1 cellular context compared by ENCODE assay signal in the genomic region with DNA sequence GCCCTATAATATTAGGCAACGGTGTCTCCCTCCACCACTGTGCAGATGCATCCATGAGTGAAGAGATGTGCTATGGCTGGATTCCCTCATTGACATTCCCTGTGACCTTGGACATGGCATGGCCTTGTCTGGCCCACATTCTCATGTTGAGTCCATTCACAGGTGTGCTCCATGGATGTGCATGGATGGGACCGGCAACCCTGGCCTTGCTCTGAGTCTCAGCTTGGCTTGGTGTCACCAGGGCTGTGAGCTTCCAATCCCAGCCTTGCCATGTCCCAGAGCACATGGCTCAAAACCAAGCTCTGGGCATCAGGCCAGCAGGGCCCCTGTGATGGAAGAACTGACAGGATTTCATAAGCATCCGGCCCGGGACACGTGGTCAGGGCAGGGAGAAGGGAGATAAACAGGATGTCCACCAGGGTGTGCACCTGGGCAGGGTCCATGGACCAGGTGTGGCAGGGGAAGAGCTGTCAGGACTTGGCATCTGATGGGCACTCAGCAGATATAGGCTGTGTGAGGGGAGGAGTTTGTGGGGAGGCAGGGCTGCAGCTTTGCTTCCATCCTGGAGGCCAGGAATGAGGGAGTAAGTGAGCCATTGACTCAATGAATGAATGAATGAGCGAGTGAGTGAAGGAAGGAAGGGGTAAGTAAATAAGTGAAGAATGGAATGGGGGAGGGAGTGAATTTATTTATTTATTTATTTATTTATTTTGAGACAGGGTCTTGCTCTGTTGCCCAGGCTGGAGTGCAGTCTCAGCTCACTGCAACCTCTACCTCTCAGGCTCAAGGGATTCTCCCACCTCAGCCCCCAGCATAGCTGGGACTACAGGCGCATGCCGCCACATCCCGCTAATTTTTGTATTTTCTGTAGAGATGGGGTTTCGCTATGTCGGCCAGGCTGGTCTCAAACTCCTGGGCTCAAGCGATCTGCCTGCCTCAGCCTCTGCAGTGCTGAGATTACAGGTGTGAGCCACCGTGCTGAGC.
TF ChIP-seq lines count a peak whose summit lies in the region.

No MANE protein-coding gene starts in this region.

TF ChIP-seq in HepG2, 621 proteins besides CTCF, POLR2A, EP300 and RAD21 (continued from another document and continues in another):
- TF ChIP-seq MIER2 (CRISPR knock-in tag; IDR thresholded peaks at IDR 0.05) = peak; percentile 93
- TF ChIP-seq ZNF781 (CRISPR knock-in tag; IDR thresholded peaks at IDR 0.05; ENCODE audit: borderline replicate concordance, not compliant biosample characterization) = peak; percentile 98
- TF ChIP-seq NFIB (CRISPR knock-in tag; IDR thresholded peaks at IDR 0.05; ENCODE audit: borderline replicate concordance) = no peak
- no peak for TF ChIP-seq U2AF1 (optimal IDR thresholded peaks at IDR 0.05; ENCODE audit: low read depth, low read length)
- TF ChIP-seq ZBTB34 (CRISPR knock-in tag; IDR thresholded peaks at IDR 0.05) = peak; percentile 96
- TF ChIP-seq ATF7 (IDR thresholded peaks at IDR 0.05) = peak; percentile 32; the same call in 1 of the 2 replicates
- peak; percentile 96 for TF ChIP-seq ATF7 (CRISPR knock-in tag; IDR thresholded peaks at IDR 0.05)
- TF ChIP-seq SOX6 (IDR thresholded peaks at IDR 0.05) = no peak
- peak; percentile 96 for TF ChIP-seq SOX6 (CRISPR knock-in tag; IDR thresholded peaks at IDR 0.05)
- peak; percentile 79 for TF ChIP-seq BHLHE40 (IDR thresholded peaks at IDR 0.05; ENCODE audit: low read length)
- TF ChIP-seq ZNF644 (CRISPR knock-in tag; IDR thresholded peaks at IDR 0.05; ENCODE audit: low read depth) = peak; percentile 100
- peak; percentile 93; the same call in 1 of the 2 replicates for TF ChIP-seq ZNF558 (CRISPR knock-in tag; IDR thresholded peaks at IDR 0.05; ENCODE audit: borderline replicate concordance)
- TF ChIP-seq PAX8 (CRISPR knock-in tag; IDR thresholded peaks at IDR 0.05; ENCODE audit: borderline replicate concordance) = peak; percentile 91; the same call in 1 of the 2 replicates
- TF ChIP-seq SATB2 (CRISPR knock-in tag; IDR thresholded peaks at IDR 0.05) = no peak
- TF ChIP-seq SMARCE1 (IDR thresholded peaks at IDR 0.05; ENCODE audit: borderline replicate concordance) = no peak
- peak; percentile 95 for TF ChIP-seq HMG20A (CRISPR knock-in tag; IDR thresholded peaks at IDR 0.05; ENCODE audit: borderline replicate concordance)
- TF ChIP-seq ZNF282 (IDR thresholded peaks at IDR 0.05; ENCODE audit: partially characterized antibody) = no peak
- TF ChIP-seq, protein P1, sequence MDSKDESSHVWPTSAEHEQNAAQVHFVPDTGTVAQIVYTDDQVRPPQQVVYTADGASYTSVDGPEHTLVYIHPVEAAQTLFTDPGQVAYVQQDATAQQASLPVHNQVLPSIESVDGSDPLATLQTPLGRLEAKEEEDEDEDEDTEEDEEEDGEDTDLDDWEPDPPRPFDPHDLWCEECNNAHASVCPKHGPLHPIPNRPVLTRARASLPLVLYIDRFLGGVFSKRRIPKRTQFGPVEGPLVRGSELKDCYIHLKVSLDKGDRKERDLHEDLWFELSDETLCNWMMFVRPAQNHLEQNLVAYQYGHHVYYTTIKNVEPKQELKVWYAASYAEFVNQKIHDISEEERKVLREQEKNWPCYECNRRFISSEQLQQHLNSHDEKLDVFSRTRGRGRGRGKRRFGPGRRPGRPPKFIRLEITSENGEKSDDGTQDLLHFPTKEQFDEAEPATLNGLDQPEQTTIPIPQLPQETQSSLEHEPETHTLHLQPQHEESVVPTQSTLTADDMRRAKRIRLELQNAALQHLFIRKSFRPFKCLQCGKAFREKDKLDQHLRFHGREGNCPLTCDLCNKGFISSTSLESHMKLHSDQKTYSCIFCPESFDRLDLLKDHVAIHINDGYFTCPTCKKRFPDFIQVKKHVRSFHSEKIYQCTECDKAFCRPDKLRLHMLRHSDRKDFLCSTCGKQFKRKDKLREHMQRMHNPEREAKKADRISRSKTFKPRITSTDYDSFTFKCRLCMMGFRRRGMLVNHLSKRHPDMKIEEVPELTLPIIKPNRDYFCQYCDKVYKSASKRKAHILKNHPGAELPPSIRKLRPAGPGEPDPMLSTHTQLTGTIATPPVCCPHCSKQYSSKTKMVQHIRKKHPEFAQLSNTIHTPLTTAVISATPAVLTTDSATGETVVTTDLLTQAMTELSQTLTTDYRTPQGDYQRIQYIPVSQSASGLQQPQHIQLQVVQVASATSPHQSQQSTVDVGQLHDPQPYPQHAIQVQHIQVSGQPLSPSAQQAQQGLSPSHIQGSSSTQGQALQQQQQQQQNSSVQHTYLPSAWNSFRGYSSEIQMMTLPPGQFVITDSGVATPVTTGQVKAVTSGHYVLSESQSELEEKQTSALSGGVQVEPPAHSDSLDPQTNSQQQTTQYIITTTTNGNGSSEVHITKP (CRISPR knock-in tag; IDR thresholded peaks at IDR 0.05; ENCODE audit: low read depth) = peak; percentile 91
- TF ChIP-seq NRL (CRISPR knock-in tag; IDR thresholded peaks at IDR 0.05; ENCODE audit: borderline replicate concordance) = peak; percentile 98
- TF ChIP-seq, protein P2, sequence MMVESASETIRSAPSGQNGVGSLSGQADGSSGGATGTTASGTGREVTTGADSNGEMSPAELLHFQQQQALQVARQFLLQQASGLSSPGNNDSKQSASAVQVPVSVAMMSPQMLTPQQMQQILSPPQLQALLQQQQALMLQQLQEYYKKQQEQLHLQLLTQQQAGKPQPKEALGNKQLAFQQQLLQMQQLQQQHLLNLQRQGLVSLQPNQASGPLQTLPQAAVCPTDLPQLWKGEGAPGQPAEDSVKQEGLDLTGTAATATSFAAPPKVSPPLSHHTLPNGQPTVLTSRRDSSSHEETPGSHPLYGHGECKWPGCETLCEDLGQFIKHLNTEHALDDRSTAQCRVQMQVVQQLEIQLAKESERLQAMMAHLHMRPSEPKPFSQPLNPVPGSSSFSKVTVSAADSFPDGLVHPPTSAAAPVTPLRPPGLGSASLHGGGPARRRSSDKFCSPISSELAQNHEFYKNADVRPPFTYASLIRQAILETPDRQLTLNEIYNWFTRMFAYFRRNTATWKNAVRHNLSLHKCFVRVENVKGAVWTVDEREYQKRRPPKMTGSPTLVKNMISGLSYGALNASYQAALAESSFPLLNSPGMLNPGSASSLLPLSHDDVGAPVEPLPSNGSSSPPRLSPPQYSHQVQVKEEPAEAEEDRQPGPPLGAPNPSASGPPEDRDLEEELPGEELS (CRISPR knock-in tag; IDR thresholded peaks at IDR 0.05) = peak; percentile 93
- no peak; the same call in 1 of the 2 replicates for TF ChIP-seq ZNF468 (CRISPR knock-in tag; IDR thresholded peaks at IDR 0.05)
- TF ChIP-seq REPIN1 (CRISPR knock-in tag; IDR thresholded peaks at IDR 0.05; ENCODE audit: borderline replicate concordance, low read depth) = peak; percentile 100
- peak; percentile 96 for TF ChIP-seq ZNF547 (CRISPR knock-in tag; IDR thresholded peaks at IDR 0.05)
- TF ChIP-seq ZNF335 (CRISPR knock-in tag; IDR thresholded peaks at IDR 0.05) = peak; percentile 97
- peak; percentile 99 for TF ChIP-seq ZNF274 (CRISPR knock-in tag; IDR thresholded peaks at IDR 0.05)
- peak; percentile 35; the same call in 1 of the 2 replicates for TF ChIP-seq MAFF (IDR thresholded peaks at IDR 0.05; ENCODE audit: low read depth, low read length)
- TF ChIP-seq ZNF619 (CRISPR knock-in tag; IDR thresholded peaks at IDR 0.05) = no peak; the same call in none of the 2 replicates
- TF ChIP-seq TCF7 (IDR thresholded peaks at IDR 0.05; ENCODE audit: low read depth) = no peak
- TF ChIP-seq, protein P3, sequence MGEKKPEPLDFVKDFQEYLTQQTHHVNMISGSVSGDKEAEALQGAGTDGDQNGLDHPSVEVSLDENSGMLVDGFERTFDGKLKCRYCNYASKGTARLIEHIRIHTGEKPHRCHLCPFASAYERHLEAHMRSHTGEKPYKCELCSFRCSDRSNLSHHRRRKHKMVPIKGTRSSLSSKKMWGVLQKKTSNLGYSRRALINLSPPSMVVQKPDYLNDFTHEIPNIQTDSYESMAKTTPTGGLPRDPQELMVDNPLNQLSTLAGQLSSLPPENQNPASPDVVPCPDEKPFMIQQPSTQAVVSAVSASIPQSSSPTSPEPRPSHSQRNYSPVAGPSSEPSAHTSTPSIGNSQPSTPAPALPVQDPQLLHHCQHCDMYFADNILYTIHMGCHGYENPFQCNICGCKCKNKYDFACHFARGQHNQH (CRISPR knock-in tag; IDR thresholded peaks at IDR 0.05) = peak; percentile 99
- no peak; the same call in 1 of the 2 replicates for TF ChIP-seq ZNF460 (CRISPR knock-in tag; IDR thresholded peaks at IDR 0.05; ENCODE audit: borderline replicate concordance)
- TF ChIP-seq SNAI1 (CRISPR knock-in tag; IDR thresholded peaks at IDR 0.05; ENCODE audit: borderline replicate concordance) = peak; percentile 82; the same call in 1 of the 2 replicates
- peak in 1 of 2 experiments; percentile 100; a peak in 2 of 4 replicates for TF ChIP-seq KLF16 (CRISPR knock-in tag; IDR thresholded peaks at IDR 0.05)
- TF ChIP-seq, protein P4, sequence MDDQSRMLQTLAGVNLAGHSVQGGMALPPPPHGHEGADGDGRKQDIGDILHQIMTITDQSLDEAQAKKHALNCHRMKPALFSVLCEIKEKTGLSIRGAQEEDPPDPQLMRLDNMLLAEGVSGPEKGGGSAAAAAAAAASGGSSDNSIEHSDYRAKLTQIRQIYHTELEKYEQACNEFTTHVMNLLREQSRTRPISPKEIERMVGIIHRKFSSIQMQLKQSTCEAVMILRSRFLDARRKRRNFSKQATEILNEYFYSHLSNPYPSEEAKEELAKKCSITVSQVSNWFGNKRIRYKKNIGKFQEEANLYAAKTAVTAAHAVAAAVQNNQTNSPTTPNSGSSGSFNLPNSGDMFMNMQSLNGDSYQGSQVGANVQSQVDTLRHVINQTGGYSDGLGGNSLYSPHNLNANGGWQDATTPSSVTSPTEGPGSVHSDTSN (CRISPR knock-in tag; IDR thresholded peaks at IDR 0.05; ENCODE audit: borderline replicate concordance) = no peak
- peak; percentile 94 for TF ChIP-seq ZMYM2 (CRISPR knock-in tag; IDR thresholded peaks at IDR 0.05)
- peak; percentile 99 for TF ChIP-seq ZSCAN21 (CRISPR knock-in tag; IDR thresholded peaks at IDR 0.05; ENCODE audit: borderline replicate concordance)
- TF ChIP-seq, protein P5, sequence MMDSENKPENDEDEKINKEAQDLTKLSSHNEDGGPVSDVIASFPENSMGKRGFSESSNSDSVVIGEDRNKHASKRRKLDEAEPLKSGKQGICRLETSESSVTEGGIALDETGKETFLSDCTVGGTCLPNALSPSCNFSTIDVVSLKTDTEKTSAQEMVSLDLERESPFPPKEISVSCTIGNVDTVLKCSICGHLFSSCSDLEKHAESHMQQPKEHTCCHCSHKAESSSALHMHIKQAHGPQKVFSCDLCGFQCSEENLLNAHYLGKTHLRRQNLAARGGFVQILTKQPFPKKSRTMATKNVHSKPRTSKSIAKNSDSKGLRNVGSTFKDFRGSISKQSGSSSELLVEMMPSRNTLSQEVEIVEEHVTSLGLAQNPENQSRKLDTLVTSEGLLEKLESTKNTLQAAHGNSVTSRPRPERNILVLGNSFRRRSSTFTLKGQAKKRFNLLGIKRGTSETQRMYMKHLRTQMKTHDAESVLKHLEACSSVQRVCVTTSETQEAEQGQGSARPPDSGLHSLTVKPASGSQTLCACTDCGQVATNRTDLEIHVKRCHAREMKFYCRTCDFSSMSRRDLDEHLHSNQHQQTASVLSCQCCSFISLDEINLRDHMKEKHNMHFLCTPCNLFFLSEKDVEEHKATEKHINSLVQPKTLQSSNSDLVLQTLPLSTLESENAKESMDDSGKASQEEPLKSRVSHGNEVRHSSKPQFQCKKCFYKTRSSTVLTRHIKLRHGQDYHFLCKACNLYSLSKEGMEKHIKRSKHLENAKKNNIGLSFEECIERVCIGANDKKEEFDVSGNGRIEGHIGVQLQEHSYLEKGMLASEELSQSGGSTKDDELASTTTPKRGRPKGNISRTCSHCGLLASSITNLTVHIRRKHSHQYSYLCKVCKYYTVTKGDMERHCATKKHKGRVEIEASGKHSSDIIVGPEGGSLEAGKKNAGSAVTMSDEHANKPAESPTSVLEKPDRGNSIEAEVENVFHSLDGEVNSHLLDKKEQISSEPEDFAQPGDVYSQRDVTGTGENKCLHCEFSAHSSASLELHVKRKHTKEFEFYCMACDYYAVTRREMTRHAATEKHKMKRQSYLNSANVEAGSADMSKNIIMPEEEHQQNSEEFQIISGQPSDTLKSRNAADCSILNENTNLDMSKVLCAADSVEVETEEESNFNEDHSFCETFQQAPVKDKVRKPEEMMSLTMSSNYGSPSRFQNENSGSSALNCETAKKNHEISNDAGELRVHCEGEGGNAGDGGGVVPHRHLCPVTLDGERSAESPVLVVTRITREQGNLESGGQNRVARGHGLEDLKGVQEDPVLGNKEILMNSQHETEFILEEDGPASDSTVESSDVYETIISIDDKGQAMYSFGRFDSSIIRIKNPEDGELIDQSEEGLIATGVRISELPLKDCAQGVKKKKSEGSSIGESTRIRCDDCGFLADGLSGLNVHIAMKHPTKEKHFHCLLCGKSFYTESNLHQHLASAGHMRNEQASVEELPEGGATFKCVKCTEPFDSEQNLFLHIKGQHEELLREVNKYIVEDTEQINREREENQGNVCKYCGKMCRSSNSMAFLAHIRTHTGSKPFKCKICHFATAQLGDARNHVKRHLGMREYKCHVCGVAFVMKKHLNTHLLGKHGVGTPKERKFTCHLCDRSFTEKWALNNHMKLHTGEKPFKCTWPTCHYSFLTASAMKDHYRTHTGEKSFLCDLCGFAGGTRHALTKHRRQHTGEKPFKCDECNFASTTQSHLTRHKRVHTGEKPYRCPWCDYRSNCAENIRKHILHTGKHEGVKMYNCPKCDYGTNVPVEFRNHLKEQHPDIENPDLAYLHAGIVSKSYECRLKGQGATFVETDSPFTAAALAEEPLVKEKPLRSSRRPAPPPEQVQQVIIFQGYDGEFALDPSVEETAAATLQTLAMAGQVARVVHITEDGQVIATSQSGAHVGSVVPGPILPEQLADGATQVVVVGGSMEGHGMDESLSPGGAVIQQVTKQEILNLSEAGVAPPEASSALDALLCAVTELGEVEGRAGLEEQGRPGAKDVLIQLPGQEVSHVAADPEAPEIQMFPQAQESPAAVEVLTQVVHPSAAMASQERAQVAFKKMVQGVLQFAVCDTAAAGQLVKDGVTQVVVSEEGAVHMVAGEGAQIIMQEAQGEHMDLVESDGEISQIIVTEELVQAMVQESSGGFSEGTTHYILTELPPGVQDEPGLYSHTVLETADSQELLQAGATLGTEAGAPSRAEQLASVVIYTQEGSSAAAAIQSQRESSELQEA (CRISPR knock-in tag; IDR thresholded peaks at IDR 0.05; ENCODE audit: not compliant biosample characterization) = peak; percentile 31
- TF ChIP-seq ZNF878 (CRISPR knock-in tag; IDR thresholded peaks at IDR 0.05) = peak; percentile 100
- no peak for TF ChIP-seq SNRNP70 (IDR thresholded peaks at IDR 0.05; ENCODE audit: low read depth, low read length)
- 0 out of 2 replicates have a peak, but pooled peaks have one; percentile 57 for TF ChIP-seq NFE2L1 (CRISPR knock-in tag; IDR thresholded peaks at IDR 0.05; ENCODE audit: borderline replicate concordance)
- peak; percentile 81 for TF ChIP-seq JUND (CRISPR knock-in tag; IDR thresholded peaks at IDR 0.05)
